Comparison of ENCODE assay signal across 18 cellular contexts in genomic region chr1:111706921-111707320, GRCh38. TPM values are rescaled to one million over a fixed set of nuclear protein-coding genes. Genes with fewer than 3 reads are reported as not detected.
DNase-seq lines count a peak whose midpoint lies in the region; ATAC-seq and TF ChIP-seq lines count a peak whose summit lies in the region.
"Had no signal": no experiment of that assay in that cellular context is flagged by ENCODE, and none has a peak within 500 bp of the region (broad histone marks: within the 10 kb centered on the region; RNA-seq: fewer than 3 reads in every experiment).

No MANE protein-coding gene starts in this region.

- intact Hi-C loops in CD4-positive, alpha-beta memory T cell (cut with micrococcal nuclease): loop anchor here (5.0 kb wide), 1 partner anchor 45 kb away; no protein-coding TSS in a partner anchor
- intact Hi-C loops in naive thymus-derived CD4-positive, alpha-beta T cell (cut with micrococcal nuclease): no loop called here

- no peak overlapping the region for H3K27ac ChIP-seq in CD4-positive, alpha-beta memory T cell (ENCODE audit: low read depth, low read length)
- H3K27ac ChIP-seq in naive thymus-derived CD4-positive, alpha-beta T cell (ENCODE audit: low read depth, low read length): no peak overlapping the region
- H3K27ac ChIP-seq in foreskin keratinocyte: no peak overlapping the region
- H3K27ac ChIP-seq: left ventricle myocardium inferior, thoracic aorta, VCaP had no signal

- CTCF ChIA-PET in CD4-positive, alpha-beta memory T cell (lab: Charles Lee; ENCODE audit: partially characterized antibody): interaction anchor here (1.0 to 5.9 kb wide), 5 partner anchors 8 to 199 kb away, joined by 3 to 43 read pairs (median 3); no protein-coding TSS in a partner anchor
- CTCF ChIA-PET in naive thymus-derived CD4-positive, alpha-beta T cell (lab: Charles Lee): interaction anchor here (1.0 kb wide), 1 partner anchor 199 kb away, joined by 3 read pairs; no protein-coding TSS in a partner anchor

- peaks cover 42 to 69% of the 10 kb centered on the region in 2 donors for H3K36me3 Mint-ChIP-seq in CD4-positive, alpha-beta memory T cell
- peaks cover 24% of the 10 kb centered on the region for H3K36me3 Mint-ChIP-seq in HFFc6 (ENCODE audit: low read depth)
- peaks cover 0 to 37% (median 24%) of the 10 kb centered on the region in 5 donors for H3K36me3 Mint-ChIP-seq in naive thymus-derived CD4-positive, alpha-beta T cell

- POLR2A ChIA-PET in CD4-positive, alpha-beta memory T cell (lab: Charles Lee; ENCODE audit: partially characterized antibody): interaction anchor here (0.9 kb wide), 1 partner anchor 198 kb away, joined by 3 read pairs; no protein-coding TSS in a partner anchor
- POLR2A ChIA-PET in naive thymus-derived CD4-positive, alpha-beta T cell (lab: Charles Lee): interaction anchor here (0.6 to 0.7 kb wide), 3 partner anchors 49 to 267 kb away, joined by 3 to 4 read pairs (median 3); no protein-coding TSS in a partner anchor

- TF ChIP-seq CTCF in HFFc6 (IDR thresholded peaks at IDR 0.05) (no peak), foreskin keratinocyte (conservative IDR thresholded peaks at IDR 0.05) (no peak)

- H3K27me3 Mint-ChIP-seq in CD4-positive, alpha-beta memory T cell: no peaks in the 10 kb centered on the region
- H3K27me3 Mint-ChIP-seq in HFFc6 (ENCODE audit: insufficient read depth): no peaks in the 10 kb centered on the region; the same call in 1 of the 2 replicates
- no peaks in the 10 kb centered on the region for H3K27me3 Mint-ChIP-seq in naive thymus-derived CD4-positive, alpha-beta T cell
- H3K27me3 Mint-ChIP-seq: stimulated activated naive B cell treated with anti-CD40 and anti-IgM and Interleukin-4, amounts not matched to agents 10 μg/mL and 1 μg/mL and 100 μg/mL, for 72 hours had no signal

- H3K36me3 ChIP-seq in CD4-positive, alpha-beta memory T cell (ENCODE audit: insufficient read depth, low read length): peaks cover 61% of the 10 kb centered on the region
- H3K36me3 ChIP-seq in naive thymus-derived CD4-positive, alpha-beta T cell (ENCODE audit: control insufficient read depth in 2 of 3, insufficient read depth in 3 of 3, low read length in 3 of 3): peaks cover 13 to 53% (median 40%) of the 10 kb centered on the region in 3 experiments

- peak overlapping the region in 6 of 7 donors; percentile 3 to 89 (median 71) for H3K27ac Mint-ChIP-seq in CD4-positive, alpha-beta memory T cell
- H3K27ac Mint-ChIP-seq in HFFc6: peak overlapping the region; percentile 72
- H3K27ac Mint-ChIP-seq in naive thymus-derived CD4-positive, alpha-beta T cell: peak overlapping the region in 5 of 9 donors; percentile 2 to 83 (median 32)
- H3K27ac Mint-ChIP-seq: stimulated activated naive B cell treated with anti-CD40 and anti-IgM and Interleukin-4, amounts not matched to agents 10 μg/mL and 1 μg/mL and 100 μg/mL, for 72 hours had no signal

- no peak for DNase-seq in CD4-positive, alpha-beta memory T cell
- DNase-seq in HFFc6: no peak
- peak; percentile 39 for DNase-seq in amniotic epithelial cell (ENCODE audit: low read depth)
- no peak for DNase-seq in naive thymus-derived CD4-positive, alpha-beta T cell
- no peak for DNase-seq in foreskin keratinocyte
- DNase-seq in germinal center (ENCODE audit: low spot score): no peak
- DNase-seq: caudate nucleus; COR-L47; DND-41; Karpas-422; left ventricle myocardium inferior; NCI-H1092 treated with DMSO at 0.1 percent for 48 hours; NCI-H2081; NCI-H524; stimulated activated naive B cell treated with anti-CD40 and anti-IgM and Interleukin-4, amounts not matched to agents 10 μg/mL and 1 μg/mL and 100 μg/mL, for 72 hours had no signal

- no peaks in the 10 kb centered on the region for H3K9me3 ChIP-seq in CD4-positive, alpha-beta memory T cell (ENCODE audit: control insufficient read depth in 1 of 2, low read length in 2 of 2)
- H3K9me3 ChIP-seq in naive thymus-derived CD4-positive, alpha-beta T cell (ENCODE audit: control insufficient read depth in 2 of 3, low read length in 3 of 3): no peaks in the 10 kb centered on the region
- H3K9me3 ChIP-seq: left ventricle myocardium inferior, thoracic aorta had no signal

- no peaks in the 10 kb centered on the region for H3K27me3 ChIP-seq in CD4-positive, alpha-beta memory T cell (ENCODE audit: insufficient read depth, low read length)
- H3K27me3 ChIP-seq in naive thymus-derived CD4-positive, alpha-beta T cell (ENCODE audit: control insufficient read depth in 2 of 2, insufficient read depth in 2 of 2, low read length in 2 of 2): no peaks in the 10 kb centered on the region
- no peaks in the 10 kb centered on the region for H3K27me3 ChIP-seq in foreskin keratinocyte

- peaks cover 0 to 8% (median 6%) of the 10 kb centered on the region in 4 donors for H3K4me1 Mint-ChIP-seq in CD4-positive, alpha-beta memory T cell
- H3K4me1 Mint-ChIP-seq in HFFc6 (ENCODE audit: low read depth): peaks cover 71% of the 10 kb centered on the region
- peaks cover 0 to 23% (median 3%) of the 10 kb centered on the region in 7 donors for H3K4me1 Mint-ChIP-seq in naive thymus-derived CD4-positive, alpha-beta T cell

- no peak for ATAC-seq in naive thymus-derived CD4-positive, alpha-beta T cell
- no peak for ATAC-seq in foreskin keratinocyte
- ATAC-seq in GM19395 (IDR thresholded peaks at IDR 0.05; ENCODE audit: unreplicated experiment): no peak
- ATAC-seq: stimulated activated naive B cell treated with anti-CD40 and anti-IgM and Interleukin-4, amounts not matched to agents 10 μg/mL and 1 μg/mL and 100 μg/mL, for 72 hours had no signal

- no peaks in the 10 kb centered on the region for H3K9me3 Mint-ChIP-seq in CD4-positive, alpha-beta memory T cell
- no peaks in the 10 kb centered on the region for H3K9me3 Mint-ChIP-seq in HFFc6
- no peaks in the 10 kb centered on the region for H3K9me3 Mint-ChIP-seq in naive thymus-derived CD4-positive, alpha-beta T cell
- H3K9me3 Mint-ChIP-seq: stimulated activated naive B cell treated with anti-CD40 and anti-IgM and Interleukin-4, amounts not matched to agents 10 μg/mL and 1 μg/mL and 100 μg/mL, for 72 hours had no signal

- no peaks in the 10 kb centered on the region for H3K4me1 ChIP-seq in CD4-positive, alpha-beta memory T cell (ENCODE audit: insufficient read depth, low read length)
- H3K4me1 ChIP-seq in naive thymus-derived CD4-positive, alpha-beta T cell (ENCODE audit: control insufficient read depth in 2 of 2, insufficient read depth in 2 of 2, low read length in 2 of 2): no peaks in the 10 kb centered on the region
- H3K4me1 ChIP-seq in foreskin keratinocyte: peaks cover 11% of the 10 kb centered on the region
- H3K4me1 ChIP-seq: left ventricle myocardium inferior had no signal

- no peak overlapping the region for H3K4me3 Mint-ChIP-seq in CD4-positive, alpha-beta memory T cell
- peak overlapping the region; percentile 73 for H3K4me3 Mint-ChIP-seq in HFFc6
- H3K4me3 Mint-ChIP-seq in naive thymus-derived CD4-positive, alpha-beta T cell: no peak overlapping the region
- H3K4me3 Mint-ChIP-seq: stimulated activated naive B cell treated with anti-CD40 and anti-IgM and Interleukin-4, amounts not matched to agents 10 μg/mL and 1 μg/mL and 100 μg/mL, for 72 hours had no signal

- no peak overlapping the region for H3K4me3 ChIP-seq in CD4-positive, alpha-beta memory T cell (ENCODE audit: low read length in 2 of 2)
- H3K4me3 ChIP-seq in naive thymus-derived CD4-positive, alpha-beta T cell (ENCODE audit: low read length): no peak overlapping the region
- H3K4me3 ChIP-seq: left ventricle myocardium inferior, thoracic aorta had no signal

RNA-seq across cellular contexts. Expression of gene INKA2, which starts 32.3 kb away (rescaled TPM):
- 1 to 10 TPM; 2.2 to 2.4 TPM for total RNA-seq in CD4-positive, alpha-beta memory T cell
- polyA plus RNA-seq in CD4-positive, alpha-beta memory T cell: under 1 TPM; 0.16 to 0.24 TPM
- total RNA-seq in HFFc6 (2021; fragmentation: NEBNext Ultra II Directional; extraction: Animal tissue kit (Norgen Biotek cat#: 25700)): 1 to 10 TPM; 1.7 to 3.5 (median 2.6) TPM
- total RNA-seq in naive thymus-derived CD4-positive, alpha-beta T cell: 1 to 10 TPM in 2 of 5 experiments, under 1 TPM in 1, not detected in 2; 0.94 to 5.6 (median 2.3) TPM
- not detected for polyA plus RNA-seq in naive thymus-derived CD4-positive, alpha-beta T cell
- 2.9 and 3.2 TPM in 2 replicates for total RNA-seq in foreskin keratinocyte
- 2.0 and 2.4 TPM in 2 replicates for polyA plus RNA-seq in foreskin keratinocyte

RNA-seq across cellular contexts. Expression of gene DDX20, which starts 48.8 kb away (rescaled TPM):
- 10 to 100 TPM; 22.2 to 26.0 TPM for total RNA-seq in CD4-positive, alpha-beta memory T cell
- polyA plus RNA-seq in CD4-positive, alpha-beta memory T cell: 10 to 100 TPM; 10.1 to 13.9 TPM
- total RNA-seq in HFFc6 (2021; fragmentation: NEBNext Ultra II Directional; extraction: Animal tissue kit (Norgen Biotek cat#: 25700)): 10 to 100 TPM; 12.9 to 15.5 (median 13.9) TPM
- 10 to 100 TPM; 12.7 to 27.0 (median 18.7) TPM for total RNA-seq in naive thymus-derived CD4-positive, alpha-beta T cell
- polyA plus RNA-seq in naive thymus-derived CD4-positive, alpha-beta T cell: 10 to 100 TPM; 11.6 to 20.7 TPM
- 17.2 and 19.0 TPM in 2 replicates for total RNA-seq in foreskin keratinocyte
- polyA plus RNA-seq in foreskin keratinocyte: 6.8 and 8.2 TPM in 2 replicates
